20 cellular contexts compared by ENCODE assay signal in genomic region chr16:6124136-6124535, GRCh38.
"Had no signal": no experiment of that assay in that cellular context is flagged by ENCODE, and none has a peak within 500 bp of the region (broad histone marks: within the 10 kb centered on the region; RNA-seq: fewer than 3 reads in every experiment).

No MANE protein-coding gene starts in this region.

- H3K27me3 ChIP-seq: heart left ventricle, ovary, suprapubic skin, thyroid gland, upper lobe of left lung, uterus had no signal

- H3K9me3 Mint-ChIP-seq: dendritic cell treated with granulocyte-macrophage colony-stimulating factor and Interleukin-4, amounts not matched to agents 40 ng/mL and 50 ng/mL, for 4 days had no signal

- H3K27ac ChIP-seq: heart left ventricle, ovary, suprapubic skin, thyroid gland, upper lobe of left lung, uterus had no signal

- H3K9me3 ChIP-seq: ovary, thyroid gland, upper lobe of left lung, uterus had no signal

- H3K4me1 Mint-ChIP-seq: naive thymus-derived CD8-positive, alpha-beta T cell; stimulated activated effector memory CD8-positive, alpha-beta T cell treated with anti-CD3 and anti-CD28 coated beads, Interleukin-12 subunit alpha, Interleukin-12 subunit beta, amount 100 ng/mL, for 72 hours had no signal

- H3K4me1 ChIP-seq: heart left ventricle, suprapubic skin, thyroid gland, upper lobe of left lung, uterus had no signal

- H3K36me3 ChIP-seq: heart left ventricle, ovary, suprapubic skin, thyroid gland, upper lobe of left lung, uterus had no signal

- H3K27ac Mint-ChIP-seq: dendritic cell treated with granulocyte-macrophage colony-stimulating factor and Interleukin-4, amounts not matched to agents 40 ng/mL and 50 ng/mL, for 4 days; naive thymus-derived CD8-positive, alpha-beta T cell; progenitor cell of endocrine pancreas; stimulated activated effector memory CD8-positive, alpha-beta T cell treated with anti-CD3 and anti-CD28 coated beads, Interleukin-12 subunit alpha, Interleukin-12 subunit beta, amount 100 ng/mL, for 72 hours had no signal

- H3K36me3 Mint-ChIP-seq: naive thymus-derived CD8-positive, alpha-beta T cell; stimulated activated effector memory CD8-positive, alpha-beta T cell treated with anti-CD3 and anti-CD28 coated beads, Interleukin-12 subunit alpha, Interleukin-12 subunit beta, amount 100 ng/mL, for 72 hours had no signal

- H3K4me3 ChIP-seq: heart left ventricle, ovary, smooth muscle cell, suprapubic skin, thyroid gland, upper lobe of left lung, uterus had no signal

- H3K27me3 Mint-ChIP-seq: dendritic cell treated with granulocyte-macrophage colony-stimulating factor and Interleukin-4, amounts not matched to agents 40 ng/mL and 50 ng/mL, for 4 days; progenitor cell of endocrine pancreas had no signal

- H3K4me2 ChIP-seq: smooth muscle cell had no signal

- ATAC-seq: heart left ventricle; left lobe of liver; naive thymus-derived CD8-positive, alpha-beta T cell; right cardiac atrium; stimulated activated effector memory CD8-positive, alpha-beta T cell treated with anti-CD3 and anti-CD28 coated beads, Interleukin-12 subunit alpha, Interleukin-12 subunit beta, amount 100 ng/mL, for 72 hours; stimulated activated naive CD8-positive, alpha-beta T cell treated with anti-CD3 and anti-CD28 coated beads, Interleukin-15, Interleukin-2, amounts not matched to agents 100 U/mL and 50 U/mL, for 24 hours had no signal

- DNase-seq: heart left ventricle; hippocampal formation; islet precursor cell; mammary epithelial cell; naive thymus-derived CD8-positive, alpha-beta T cell; nucleus accumbens; ovary; right cardiac atrium; stimulated activated CD4-positive, alpha-beta T cell treated with anti-CD3 and anti-CD28 coated beads, Interleukin-2, amount 100 ng/mL, for 48 hours; stimulated activated CD8-positive, alpha-beta memory T cell treated with anti-CD3 and anti-CD28 coated beads, Interleukin-4, amount 100 ng/mL, for 48 hours; stimulated activated naive CD8-positive, alpha-beta T cell treated with anti-CD3 and anti-CD28 coated beads, Interleukin-15, Interleukin-2, amounts not matched to agents 100 U/mL and 50 U/mL, for 24 hours; thyroid gland; upper lobe of left lung; uterus had no signal

- H3K4me3 Mint-ChIP-seq: dendritic cell treated with granulocyte-macrophage colony-stimulating factor and Interleukin-4, amounts not matched to agents 40 ng/mL and 50 ng/mL, for 4 days; naive thymus-derived CD8-positive, alpha-beta T cell; stimulated activated effector memory CD8-positive, alpha-beta T cell treated with anti-CD3 and anti-CD28 coated beads, Interleukin-12 subunit alpha, Interleukin-12 subunit beta, amount 100 ng/mL, for 72 hours had no signal
